ENCODE assay signal across 8 cellular contexts in the genomic region with DNA sequence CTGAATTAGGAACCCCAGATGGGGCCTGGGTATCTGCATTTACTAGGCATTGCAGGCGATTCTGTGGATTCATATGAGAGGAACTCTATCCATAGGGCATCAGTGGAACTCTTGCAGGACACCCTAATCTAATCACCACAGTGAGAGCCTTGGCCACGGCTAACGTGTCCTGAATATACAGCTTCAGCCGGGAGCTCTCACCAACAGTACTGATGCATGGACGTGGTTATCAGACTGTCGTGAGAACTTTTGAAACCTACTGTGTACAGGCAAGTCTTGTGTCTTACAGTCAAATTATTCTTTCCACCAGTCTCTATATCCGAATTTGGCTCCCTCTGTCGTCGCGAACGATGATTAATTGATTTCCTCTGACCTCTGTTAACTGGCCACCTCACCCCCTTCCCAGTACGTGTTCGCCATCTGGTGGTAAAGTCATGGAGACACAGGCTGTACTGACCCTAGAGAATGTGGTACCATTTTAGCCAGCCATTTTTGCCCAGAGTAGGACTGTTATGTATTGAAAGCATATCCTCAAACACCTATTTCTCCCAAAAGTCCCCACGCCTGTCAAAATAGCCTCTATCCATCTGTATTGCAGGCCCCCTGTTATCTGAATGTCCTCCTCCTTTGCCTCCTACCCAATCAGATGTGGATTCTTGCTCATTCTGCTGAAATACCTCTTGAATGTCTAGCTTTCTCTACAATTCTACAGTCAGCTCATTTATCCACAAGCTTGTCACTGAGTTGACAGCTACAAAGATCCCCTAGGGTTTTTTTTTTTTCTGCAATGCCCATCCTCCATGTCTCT. TPM values are rescaled to one million over a fixed set of nuclear protein-coding genes. Genes with fewer than 3 reads are reported as not detected.
DNase-seq lines count a peak whose midpoint lies in the region; ATAC-seq, FAIRE-seq and TF ChIP-seq lines count a peak whose summit lies in the region.

No MANE protein-coding gene starts in this region.

- 32% methylated on average over 14 of the region's 14 CpGs for WGBS in mammary epithelial cell (ENCODE audit: low coverage, missing lambda C conversion rate)

- DNase-seq in NCI-H446 (lab: John Stamatoyannopoulos, UW) (peak; percentile 18 to 68), NCI-H446 treated with DMSO at 0.1 percent for 48 hours (lab: John Stamatoyannopoulos, UW) (no peak), HUDEP-2 (lab: John Stamatoyannopoulos, UW; ENCODE audit: unreplicated experiment in 76 of 76) (peak in 56 of 76 experiments; percentile 2 to 70 (median 33)), OCI-LY7 (ENCODE audit: low spot score) (peak; percentile 38), mammary epithelial cell (peak; percentile 61), kidney (no peak)
- DNase-seq in stimulated activated effector memory CD8-positive, alpha-beta T cell treated with anti-CD3 and anti-CD28 coated beads, Interleukin-12 subunit alpha, Interleukin-12 subunit beta, amount 100 ng/mL, for 72 hours (ENCODE audit: low spot score in 2 of 2) = peak in 1 of 2 donors; percentile 54

- dilution Hi-C loops in mammary epithelial cell (cut with HindIII; ENCODE audit: low sequenced_read_pairs) = no loop called here

- H3K4me1 Mint-ChIP-seq in stimulated activated effector memory CD8-positive, alpha-beta T cell treated with anti-CD3 and anti-CD28 coated beads, Interleukin-12 subunit alpha, Interleukin-12 subunit beta, amount 100 ng/mL, for 72 hours = no peaks in the 10 kb centered on the region

- no peak overlapping the region for H3K4me2 ChIP-seq in OCI-LY7 (ENCODE audit: low read length)
- H3K4me2 ChIP-seq in mammary epithelial cell (ENCODE audit: insufficient read depth, low read depth, low read length) = no peak overlapping the region

- no peaks in the 10 kb centered on the region for H3K36me3 Mint-ChIP-seq in stimulated activated effector memory CD8-positive, alpha-beta T cell treated with anti-CD3 and anti-CD28 coated beads, Interleukin-12 subunit alpha, Interleukin-12 subunit beta, amount 100 ng/mL, for 72 hours

- intact Hi-C loops in OCI-LY7 (cut with micrococcal nuclease; ENCODE audit: unreplicated experiment) = loop anchor here (1.0 to 10.0 kb wide), 2 partner anchors 96 to 218 kb away; no protein-coding TSS in a partner anchor
- intact Hi-C loops in mammary epithelial cell (cut with micrococcal nuclease) = loop anchor here (1.0 kb wide), 8 partner anchors 94 to 472 kb away; no protein-coding TSS in a partner anchor
- intact Hi-C loops in kidney (cut with DNase I) = no loop called here

- H2AFZ ChIP-seq in OCI-LY7 (ENCODE audit: low read length) = no peak overlapping the region
- H2AFZ ChIP-seq in mammary epithelial cell (ENCODE audit: low read depth, low read length) = no peak overlapping the region

- FAIRE-seq in kidney (lab: Jason Lieb, UNC) = peak; percentile 57

- H3K27ac Mint-ChIP-seq in stimulated activated effector memory CD8-positive, alpha-beta T cell treated with anti-CD3 and anti-CD28 coated beads, Interleukin-12 subunit alpha, Interleukin-12 subunit beta, amount 100 ng/mL, for 72 hours = no peak overlapping the region

- no peaks in the 10 kb centered on the region for H3K9me3 ChIP-seq in OCI-LY7 (ENCODE audit: low read length)
- H3K9me3 ChIP-seq in mammary epithelial cell (replicated peaks; ENCODE audit: insufficient read depth, low read length) = no peaks in the 10 kb centered on the region
- H3K9me3 ChIP-seq in kidney (ENCODE audit: control insufficient read depth in 1 of 2, low read length in 2 of 2) = no peaks in the 10 kb centered on the region

- POLR2A ChIA-PET in OCI-LY7 (lab: Charles Lee) = no interaction called here

- TF ChIP-seq CTCF in OCI-LY7 (conservative IDR thresholded peaks at IDR 0.05; ENCODE audit: low read length) (peak; percentile 84), mammary epithelial cell (conservative IDR thresholded peaks at IDR 0.05 in 1 of 2, IDR thresholded peaks at IDR 0.05 in 1 of 2; ENCODE audit: extremely low read depth in 1 of 2, insufficient read depth in 1 of 2, low read depth in 1 of 2, low read length in 2 of 2) (peak; percentile 94), kidney (IDR thresholded peaks at IDR 0.05; ENCODE audit: borderline replicate concordance, extremely low read depth, insufficient read depth) (peak; percentile 78)

- H3K79me2 ChIP-seq in OCI-LY7 (ENCODE audit: insufficient read depth, low read depth, low read length) = no peaks in the 10 kb centered on the region
- H3K79me2 ChIP-seq in mammary epithelial cell (ENCODE audit: insufficient read depth, low read length) = no peaks in the 10 kb centered on the region

- H3K9ac ChIP-seq in mammary epithelial cell (ENCODE audit: insufficient read depth, low read length) (no peak overlapping the region), kidney (ENCODE audit: low read length in 2 of 2) (no peak overlapping the region)

- no TSS peak for BruUV-seq in OCI-LY7 (replicated peaks; lab: Mats Ljungman, UMichigan)
- BruUV-seq in mammary epithelial cell (replicated peaks; lab: Mats Ljungman, UMichigan) = no TSS peak

- H3K27me3 ChIP-seq in mammary epithelial cell (ENCODE audit: insufficient read depth, low read length) = no peaks in the 10 kb centered on the region

- no peaks in the 10 kb centered on the region for H3K9me2 ChIP-seq in OCI-LY7 (ENCODE audit: insufficient read depth, low read length)

- no peak overlapping the region for H3K4me3 ChIP-seq in OCI-LY7 (ENCODE audit: low read depth, low read length, poor library complexity, severe bottlenecking)
- no peak overlapping the region for H3K4me3 ChIP-seq in mammary epithelial cell (replicated peaks in 1 of 3; ENCODE audit: insufficient read depth in 1 of 3, low read depth in 2 of 3, low read length in 3 of 3)
- no peak overlapping the region for H3K4me3 ChIP-seq in kidney (ENCODE audit: low read length in 2 of 2)

- H3K27ac ChIP-seq in OCI-LY7 (ENCODE audit: low read depth, low read length, poor library complexity, severe bottlenecking) (no peak overlapping the region), mammary epithelial cell (ENCODE audit: insufficient read depth, low read depth, low read length) (no peak overlapping the region), kidney (ENCODE audit: low read depth in 2 of 2, low read length in 2 of 2) (no peak overlapping the region)

- CTCF ChIA-PET in OCI-LY7 (lab: Charles Lee; ENCODE audit: unreplicated experiment) (no interaction called here), mammary epithelial cell (lab: Charles Lee; ENCODE audit: low non-redundant PET) (interaction anchor here (0.6 kb wide), 1 partner anchor 22 kb away, joined by 4 read pairs; no protein-coding TSS in a partner anchor)

- H3K4me1 ChIP-seq in OCI-LY7 (ENCODE audit: insufficient read depth, low read length, poor library complexity, severe bottlenecking) = no peaks in the 10 kb centered on the region
- peaks cover 3% of the 10 kb centered on the region for H3K4me1 ChIP-seq in mammary epithelial cell (ENCODE audit: insufficient read depth, low read length)
- H3K4me1 ChIP-seq in kidney (ENCODE audit: control insufficient read depth in 1 of 2, insufficient read depth in 1 of 2, low read depth in 1 of 2, low read length in 2 of 2) = peaks cover 0 to 3% of the 10 kb centered on the region in 2 donors

- H3K36me3 ChIP-seq in OCI-LY7 (ENCODE audit: insufficient read depth, low read length) (no peaks in the 10 kb centered on the region), mammary epithelial cell (ENCODE audit: insufficient read depth, low read length) (no peaks in the 10 kb centered on the region), kidney (ENCODE audit: control insufficient read depth in 1 of 2, insufficient read depth in 2 of 2, low read length in 2 of 2) (no peaks in the 10 kb centered on the region)

- ATAC-seq in GM21367 (IDR thresholded peaks at IDR 0.05; ENCODE audit: unreplicated experiment) = peak; percentile 78
- peak; percentile 66 for ATAC-seq in stimulated activated effector memory CD8-positive, alpha-beta T cell treated with anti-CD3 and anti-CD28 coated beads, Interleukin-12 subunit alpha, Interleukin-12 subunit beta, amount 100 ng/mL, for 72 hours

- no peak overlapping the region for H3K4me3 Mint-ChIP-seq in stimulated activated effector memory CD8-positive, alpha-beta T cell treated with anti-CD3 and anti-CD28 coated beads, Interleukin-12 subunit alpha, Interleukin-12 subunit beta, amount 100 ng/mL, for 72 hours

- in situ Hi-C loops in mammary epithelial cell (cut with MboI; ENCODE audit: low sequenced_read_pairs in 2 of 2) = loop anchor here (5.0 to 10.0 kb wide), 2 partner anchors 96 to 219 kb away; no protein-coding TSS in a partner anchor

- H3K9me3 Mint-ChIP-seq in stimulated activated effector memory CD8-positive, alpha-beta T cell treated with anti-CD3 and anti-CD28 coated beads, Interleukin-12 subunit alpha, Interleukin-12 subunit beta, amount 100 ng/mL, for 72 hours = no peaks in the 10 kb centered on the region

- H4K20me1 ChIP-seq in OCI-LY7 (ENCODE audit: insufficient read depth, low read length) (no peaks in the 10 kb centered on the region), mammary epithelial cell (ENCODE audit: insufficient read depth, low read length) (no peaks in the 10 kb centered on the region)

RNA-seq across cellular contexts. Expression of a gene that starts 39.7 kb away (rescaled TPM):
- total RNA-seq in OCI-LY7 (2014; rRNA removed; shearing (Covaris generic)) = not detected in 2 replicates
- total RNA-seq in OCI-LY7 (2022) (not detected in 2 replicates), mammary epithelial cell (under 1 TPM in 1 of 2 donors, not detected in 1; 0.33 TPM), kidney (4.0 TPM)
- polyA plus RNA-seq in mammary epithelial cell (not detected), kidney (ENCODE audit: insufficient read depth, low read depth, low replicate concordance) (0.71 TPM)
- polyA minus RNA-seq in mammary epithelial cell = not detected

RNA-seq across cellular contexts. Expression of a gene that starts 42.8 kb away (rescaled TPM):
- 0.13 TPM in 1 of 2 replicates, not detected in the other for total RNA-seq in OCI-LY7 (2014; rRNA removed; shearing (Covaris generic))
- total RNA-seq in OCI-LY7 (2022) (not detected in 2 replicates), mammary epithelial cell (under 1 TPM in 1 of 2 donors, not detected in 1; 0.17 TPM), kidney (0.50 TPM)
- polyA plus RNA-seq in mammary epithelial cell (0.09 TPM), kidney (ENCODE audit: insufficient read depth, low read depth, low replicate concordance) (not detected)
- polyA minus RNA-seq in mammary epithelial cell = not detected

Comparison
In these comparisons a context has a peak if more than half of its experiments do, and no peak if none do; other contexts are left out.
1. DNase-seq: peak in NCI-H446 (2 of 2), HUDEP-2 (56 of 76), OCI-LY7 (single experiment) and mammary epithelial cell (single experiment); none in NCI-H446 treated with DMSO at 0.1 percent for 48 hours (single experiment) and kidney (single experiment).
2. Peak in every context shown above with its lines, with median percentiles within 50 percentile points of each other: CTCF ChIP-seq.